In the genomic region with DNA sequence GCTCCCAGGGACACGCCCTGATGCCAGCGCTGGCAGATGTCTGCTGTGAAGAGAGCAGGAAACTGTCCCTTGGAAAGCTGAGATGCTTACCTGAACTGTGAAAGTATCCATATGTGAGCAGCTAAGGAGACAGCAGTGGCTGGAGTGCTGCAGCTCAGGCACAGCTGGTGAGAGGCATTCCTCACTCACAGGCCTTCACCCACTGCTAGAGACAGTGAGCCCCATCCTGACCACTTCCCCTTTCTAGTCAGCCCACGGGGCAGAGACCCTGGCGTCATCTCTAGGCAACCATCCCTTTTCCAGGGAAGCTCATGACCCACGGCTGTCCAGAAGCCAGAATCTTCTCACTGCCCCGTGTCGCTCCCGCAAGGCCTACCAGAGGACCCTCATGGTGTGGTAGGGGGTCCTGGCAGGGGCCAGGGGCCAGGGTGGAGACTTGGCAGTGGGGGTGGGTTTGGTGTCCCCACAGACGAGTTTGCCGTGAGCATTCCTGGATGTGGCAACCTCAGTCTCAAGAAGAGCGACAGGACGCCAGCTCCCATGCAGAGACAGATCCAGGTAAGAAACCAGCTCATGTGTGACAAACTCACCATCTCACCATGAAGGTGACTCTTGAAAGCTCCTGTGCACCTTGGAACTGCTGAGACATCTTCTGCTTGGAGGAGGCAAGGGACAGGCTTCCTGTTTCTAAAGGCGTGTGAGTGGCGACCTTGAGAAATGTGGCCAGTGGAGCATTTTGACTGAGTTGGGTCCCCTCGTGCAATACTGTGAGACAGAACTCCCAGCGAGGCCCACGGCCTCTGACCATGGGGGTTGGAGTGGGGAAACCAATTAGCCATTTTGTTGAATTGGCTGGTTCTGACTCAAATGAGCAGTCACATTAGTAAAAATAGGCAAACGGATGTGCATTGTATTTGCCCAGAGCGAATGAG, we compare ENCODE assay signal across 9 cellular contexts. TPM values are rescaled to one million over a fixed set of nuclear protein-coding genes. Genes with fewer than 3 reads are reported as not detected.
DNase-seq lines count a peak whose midpoint lies in the region; ATAC-seq and TF ChIP-seq lines count a peak whose summit lies in the region.
"Had no signal": no experiment of that assay in that cellular context is flagged by ENCODE, and none has a peak within 500 bp of the region (broad histone marks: within the 10 kb centered on the region; RNA-seq: fewer than 3 reads in every experiment).

TSS of gene SCIMP (minus strand) at position 216 of the 932 bp plus-strand sequence. CDS start at position 111, 105 bp downstream.

- H3K27me3 Mint-ChIP-seq in CD4-positive, CD25-positive, alpha-beta regulatory T cell = peaks cover 5% of the 10 kb centered on the region

- H3K36me3 ChIP-seq in CD4-positive, CD25-positive, alpha-beta regulatory T cell (ENCODE audit: control insufficient read depth, insufficient read depth, low read length) = no peaks in the 10 kb centered on the region
- H3K36me3 ChIP-seq in Karpas-422 (ENCODE audit: insufficient read depth, low read length) = no peaks in the 10 kb centered on the region
- H3K36me3 ChIP-seq in testis (ENCODE audit: low read depth, missing control alignments) = no peaks in the 10 kb centered on the region

- H4K20me1 ChIP-seq in Karpas-422 (ENCODE audit: insufficient read depth, low read depth, low read length) = no peaks in the 10 kb centered on the region

- H3K36me3 Mint-ChIP-seq in CD4-positive, CD25-positive, alpha-beta regulatory T cell = peaks cover 17% of the 10 kb centered on the region

- intact Hi-C loops in left ventricle myocardium superior (cut with micrococcal nuclease) = no loop called here
- intact Hi-C loops in testis (cut with DNase I; ENCODE audit: low total_unique reads) = no loop called here

- no peak for TF ChIP-seq POLR2A in testis (IDR thresholded peaks at IDR 0.05)

- no peak for DNase-seq in CD4-positive, CD25-positive, alpha-beta regulatory T cell
- DNase-seq in Karpas-422 (peak; percentile 47), left ventricle myocardium superior (peak; percentile 33), GM13977 (ENCODE audit: low spot score) (no peak), AG08396 (ENCODE audit: low spot score) (no peak), testis (no peak)
- DNase-seq: DND-41 had no signal

- ATAC-seq in CD4-positive, CD25-positive, alpha-beta regulatory T cell (ENCODE audit: low read depth in 2 of 2) = peak; percentile 39 to 53
- ATAC-seq in GM19395 (IDR thresholded peaks at IDR 0.05; ENCODE audit: unreplicated experiment) (peak; percentile 58), left ventricle myocardium superior (peak; percentile 60), HG03469 (IDR thresholded peaks at IDR 0.05; ENCODE audit: unreplicated experiment) (no peak)

- H3K4me1 Mint-ChIP-seq in CD4-positive, CD25-positive, alpha-beta regulatory T cell = peaks cover 6 to 51% (median 9%) of the 10 kb centered on the region in 4 donors

- H3K4me2 ChIP-seq in Karpas-422 (ENCODE audit: low read depth, low read length, poor library complexity, severe bottlenecking) = no peak within 1 kb of the TSS

- H3K27ac Mint-ChIP-seq in CD4-positive, CD25-positive, alpha-beta regulatory T cell = peak within 1 kb of the TSS; percentile 73 to 85 (median 77)

- no peaks in the 10 kb centered on the region for H3K9me3 Mint-ChIP-seq in CD4-positive, CD25-positive, alpha-beta regulatory T cell

- 0 out of 2 replicates have a peak within 1 kb of the TSS, but pooled peaks have one; percentile 56 for H2AFZ ChIP-seq in Karpas-422 (ENCODE audit: low read length)

- no peak within 1 kb of the TSS for H3K9ac ChIP-seq in Karpas-422 (ENCODE audit: low read length)

- no peak for TF ChIP-seq CTCF in GM13977 (IDR thresholded peaks at IDR 0.05; ENCODE audit: extremely low read depth, insufficient read depth, missing control alignments)
- no peak for TF ChIP-seq CTCF in testis (IDR thresholded peaks at IDR 0.05)

- in situ Hi-C loops in GM13977 (cut with MboI; ENCODE audit: low pct_unique_long_range_greater_than_20kb, low sequenced_read_pairs, unreplicated experiment) = loop anchor here (5.0 kb wide), 1 partner anchor 38 kb away; no protein-coding TSS in a partner anchor

- no peaks in the 10 kb centered on the region for H3K9me3 ChIP-seq in CD4-positive, CD25-positive, alpha-beta regulatory T cell (ENCODE audit: control insufficient read depth in 2 of 2, low read length in 2 of 2)
- peaks cover 6% of the 10 kb centered on the region; the same call in 1 of the 2 replicates for H3K9me3 ChIP-seq in Karpas-422 (ENCODE audit: low read length)
- H3K9me3 ChIP-seq in testis = no peaks in the 10 kb centered on the region

- H3K27ac ChIP-seq in CD4-positive, CD25-positive, alpha-beta regulatory T cell (ENCODE audit: insufficient read depth, low read length, poor library complexity, severe bottlenecking) = no peak within 1 kb of the TSS
- H3K27ac ChIP-seq in Karpas-422 (ENCODE audit: low read length) = no peak within 1 kb of the TSS
- no peak within 1 kb of the TSS for H3K27ac ChIP-seq in testis

- no peaks in the 10 kb centered on the region for H3K27me3 ChIP-seq in CD4-positive, CD25-positive, alpha-beta regulatory T cell (ENCODE audit: control insufficient read depth, insufficient read depth, low read length)
- H3K27me3 ChIP-seq in Karpas-422 (ENCODE audit: low read length) (no peaks in the 10 kb centered on the region; the same call in 1 of the 2 replicates), testis (no peaks in the 10 kb centered on the region)

- H3K9me2 ChIP-seq in Karpas-422 (replicated peaks; ENCODE audit: insufficient read depth, low read length) = no peaks in the 10 kb centered on the region

- H3K4me3 Mint-ChIP-seq in CD4-positive, CD25-positive, alpha-beta regulatory T cell = no peak within 1 kb of the TSS

- peaks cover 13% of the 10 kb centered on the region for H3K4me1 ChIP-seq in CD4-positive, CD25-positive, alpha-beta regulatory T cell (ENCODE audit: control insufficient read depth, insufficient read depth, low read length, poor library complexity, severe bottlenecking)
- H3K4me1 ChIP-seq in Karpas-422 (ENCODE audit: low read length) (peaks cover 7% of the 10 kb centered on the region), testis (no peaks in the 10 kb centered on the region)

- no peaks in the 10 kb centered on the region for H3K79me2 ChIP-seq in Karpas-422 (ENCODE audit: low read length)

- H3K4me3 ChIP-seq in CD4-positive, CD25-positive, alpha-beta regulatory T cell (ENCODE audit: low read depth, low read length) = no peak within 1 kb of the TSS
- H3K4me3 ChIP-seq in Karpas-422 (ENCODE audit: low read length) = no peak within 1 kb of the TSS
- H3K4me3 ChIP-seq in testis = no peak within 1 kb of the TSS

- WGBS in testis, 2 donors = 86 to 88% methylated on average over 19 of the region's 19 CpGs

RNA-seq across cellular contexts. Expression of gene SCIMP, which starts in this region (rescaled TPM):
- total RNA-seq in CD4-positive, CD25-positive, alpha-beta regulatory T cell = not detected
- 1 to 10 TPM in 1 of 4 donors, under 1 TPM in 3; 0.19 to 1.2 (median 0.29) TPM for polyA plus RNA-seq in CD4-positive, CD25-positive, alpha-beta regulatory T cell
- 0.67 TPM in 1 of 2 replicates, not detected in the other for total RNA-seq in Karpas-422 (2014; rRNA removed; shearing (Covaris generic); ENCODE audit: low replicate concordance)
- total RNA-seq in left ventricle myocardium superior (1.2 TPM), testis (under 1 TPM; 0.39 to 0.50 TPM)
- 2.5 TPM for polyA plus RNA-seq in testis (ENCODE audit: insufficient read depth, low read depth, low replicate concordance)

Comparison
In these comparisons a context has a peak if more than half of its experiments do, and no peak if none do; other contexts are left out.
1. Peak in DNase-seq in Karpas-422; RNA of the gene not detected or under 1 TPM.